16 cellular contexts compared by ENCODE assay signal in the genomic region with DNA sequence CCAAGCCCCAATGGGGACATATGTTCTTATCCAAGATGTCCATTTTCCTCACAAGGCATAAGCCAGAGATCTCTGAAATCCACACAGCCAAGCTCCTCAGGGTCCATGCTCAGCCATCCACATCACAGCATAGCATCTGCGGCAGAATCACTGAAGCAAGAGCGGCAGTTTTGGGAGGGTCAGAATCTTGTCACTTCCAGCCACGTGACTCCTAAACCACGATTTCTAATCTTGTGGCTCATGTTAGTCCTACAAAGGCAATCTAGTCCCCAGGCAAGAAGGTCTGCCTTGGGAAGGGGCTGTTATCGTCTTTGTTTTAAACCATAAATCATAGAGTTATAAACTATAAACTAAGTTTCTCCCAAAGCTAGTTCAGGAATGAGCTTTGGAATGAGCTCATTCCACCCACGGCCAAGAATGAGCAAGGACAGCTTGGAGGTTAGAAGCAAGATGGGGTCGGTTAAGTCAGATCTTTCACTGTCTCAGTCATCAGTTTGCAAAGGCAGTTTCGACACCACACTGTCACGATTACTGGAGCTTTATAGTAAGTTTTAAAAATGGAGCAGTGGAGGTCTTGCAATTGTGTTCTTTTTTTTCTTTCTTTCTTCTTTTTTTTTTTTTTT. TPM values are rescaled to one million over a fixed set of nuclear protein-coding genes. Genes with fewer than 3 reads are reported as not detected.
DNase-seq lines count a peak whose midpoint lies in the region; ATAC-seq, FAIRE-seq and TF ChIP-seq lines count a peak whose summit lies in the region.
"Had no signal": no experiment of that assay in that cellular context is flagged by ENCODE, and none has a peak within 500 bp of the region (broad histone marks: within the 10 kb centered on the region; RNA-seq: fewer than 3 reads in every experiment).

No MANE protein-coding gene starts in this region.

- no peak for ATAC-seq in GM23338

- no peaks in the 10 kb centered on the region for H3K9me3 ChIP-seq in CD8-positive, alpha-beta memory T cell (ENCODE audit: low read length)
- H3K9me3 ChIP-seq in ascending aorta, result no peaks in the 10 kb centered on the region
- H3K9me3 ChIP-seq: suprapubic skin had no signal

- H3K27ac Mint-ChIP-seq in CD14-positive monocyte, result peak overlapping the region in 6 of 7 donors; percentile 62 to 88 (median 83)
- no peak overlapping the region for H3K27ac Mint-ChIP-seq in CD8-positive, alpha-beta memory T cell
- H3K27ac Mint-ChIP-seq in GM23338, result no peak overlapping the region

- H3K4me1 Mint-ChIP-seq in CD14-positive monocyte (peaks cover 44% of the 10 kb centered on the region), GM23338 (peaks cover 21% of the 10 kb centered on the region)
- no peaks in the 10 kb centered on the region for H3K4me1 Mint-ChIP-seq in CD8-positive, alpha-beta memory T cell

- no peaks in the 10 kb centered on the region for H3K9me2 ChIP-seq in GM23338 (ENCODE audit: insufficient read depth)

- no peaks in the 10 kb centered on the region for H3K27me3 ChIP-seq in CD8-positive, alpha-beta memory T cell (ENCODE audit: insufficient read depth, low read length, poor library complexity, severe bottlenecking)
- H3K27me3 ChIP-seq in GM23338 (ENCODE audit: insufficient read depth) (no peaks in the 10 kb centered on the region), ascending aorta (no peaks in the 10 kb centered on the region)
- H3K27me3 ChIP-seq: suprapubic skin had no signal

- no peaks in the 10 kb centered on the region for H3K79me2 ChIP-seq in GM23338 (replicated peaks; ENCODE audit: insufficient read depth)

- H3K4me3 ChIP-seq in cardiac fibroblast (replicated peaks in 1 of 2; ENCODE audit: low read depth in 2 of 2, low read length in 2 of 2) (no peak overlapping the region), GM23338 (no peak overlapping the region), ascending aorta (no peak overlapping the region)
- H3K4me3 ChIP-seq in CD8-positive, alpha-beta memory T cell (ENCODE audit: low read length), result no peak overlapping the region
- H3K4me3 ChIP-seq: suprapubic skin had no signal

- FAIRE-seq in GM19239 (lab: Jason Lieb, UNC), result no peak
- FAIRE-seq: endometrium had no signal

- H3K4me3 Mint-ChIP-seq in CD14-positive monocyte (peak overlapping the region; percentile 34 to 74), GM23338 (no peak overlapping the region)
- H3K4me3 Mint-ChIP-seq in CD8-positive, alpha-beta memory T cell, result no peak overlapping the region

- CTCF ChIA-PET in CD8-positive, alpha-beta memory T cell (lab: Charles Lee), result no interaction called here

- H2AFZ ChIP-seq in GM23338, result no peak overlapping the region

- H3K27me3 Mint-ChIP-seq in CD14-positive monocyte (ENCODE audit: low read depth in 3 of 3), result peaks cover 0 to 6% (median 5%) of the 10 kb centered on the region in 3 donors
- H3K27me3 Mint-ChIP-seq in CD8-positive, alpha-beta memory T cell, result peaks cover 10 to 57% of the 10 kb centered on the region in 2 donors
- peaks cover 3% of the 10 kb centered on the region for H3K27me3 Mint-ChIP-seq in GM23338 (ENCODE audit: insufficient read depth, low read depth, poor library complexity)

- POLR2A ChIA-PET in CD8-positive, alpha-beta memory T cell (lab: Charles Lee), result no interaction called here

- H3K36me3 ChIP-seq in CD8-positive, alpha-beta memory T cell (ENCODE audit: insufficient read depth, low read length), result no peaks in the 10 kb centered on the region
- H3K36me3 ChIP-seq in GM23338 (ENCODE audit: insufficient read depth) (no peaks in the 10 kb centered on the region), ascending aorta (no peaks in the 10 kb centered on the region)
- H3K36me3 ChIP-seq: suprapubic skin, WERI-Rb-1 had no signal

- H4K20me1 ChIP-seq in GM23338 (replicated peaks; ENCODE audit: insufficient read depth), result no peaks in the 10 kb centered on the region

- H3K9me3 Mint-ChIP-seq in CD14-positive monocyte (peaks cover 0 to 3% (median 0%) of the 10 kb centered on the region in 7 donors), GM23338 (no peaks in the 10 kb centered on the region)
- H3K9me3 Mint-ChIP-seq in CD8-positive, alpha-beta memory T cell, result no peaks in the 10 kb centered on the region

- intact Hi-C loops in CD14-positive monocyte (cut with micrococcal nuclease), result loop anchor here in 1 of 2 donors (10.0 kb wide), 1 partner anchor 67 kb away; no protein-coding TSS in a partner anchor
- intact Hi-C loops in ascending aorta (cut with DNase I), result no loop called here

- H3K4me1 ChIP-seq in CD8-positive, alpha-beta memory T cell (ENCODE audit: insufficient read depth, low read length), result no peaks in the 10 kb centered on the region
- H3K4me1 ChIP-seq in GM23338 (ENCODE audit: insufficient read depth) (peaks cover 12% of the 10 kb centered on the region), ascending aorta (peaks cover 0 to 3% of the 10 kb centered on the region in 2 donors)

- TF ChIP-seq CTCF in CD14-positive monocyte (IDR thresholded peaks at IDR 0.05), result no peak
- TF ChIP-seq CTCF in cardiac fibroblast (IDR thresholded peaks at IDR 0.05; ENCODE audit: low read depth, low read length), result no peak
- TF ChIP-seq CTCF in GM23338 (conservative IDR thresholded peaks at IDR 0.05; ENCODE audit: low read depth in 2 of 2), result no peak
- no peak for TF ChIP-seq CTCF in ascending aorta (IDR thresholded peaks at IDR 0.05)

- H3K27ac ChIP-seq in CD8-positive, alpha-beta memory T cell (ENCODE audit: low read depth, low read length), result no peak overlapping the region
- H3K27ac ChIP-seq in GM23338 (ENCODE audit: low read depth), result no peak overlapping the region
- H3K27ac ChIP-seq in ascending aorta, result no peak overlapping the region
- H3K27ac ChIP-seq: suprapubic skin, WERI-Rb-1 had no signal

- H3F3A ChIP-seq in GM23338 (replicated peaks; ENCODE audit: low read depth), result no peaks in the 10 kb centered on the region

- no peak overlapping the region for H3K4me2 ChIP-seq in GM23338

- no peak for DNase-seq in CD14-positive monocyte (ENCODE audit: low spot score)
- DNase-seq in LHCN-M2 (ENCODE audit: low read depth), result peak; percentile 25
- peak; percentile 27 to 42 for DNase-seq in cardiac fibroblast (ENCODE audit: low read depth in 2 of 2)
- DNase-seq in non-pigmented ciliary epithelial cell (ENCODE audit: low read depth), result peak; percentile 32
- DNase-seq in CD8-positive, alpha-beta memory T cell, result no peak
- no peak for DNase-seq in GM23338 (ENCODE audit: low spot score)
- no peak for DNase-seq in GM19239 (ENCODE audit: insufficient read length, low spot score)
- no peak for DNase-seq in ascending aorta (ENCODE audit: low spot score in 2 of 2)
- DNase-seq: activated CD8-positive, alpha-beta memory T cell treated with anti-CD3 and anti-CD28 coated beads, Interleukin-2, amount 50 U/mL, for 48 hours; NCI-H1092 treated with DMSO at 0.1 percent for 48 hours; NCI-H446; retina; WERI-Rb-1 had no signal

- H3K36me3 Mint-ChIP-seq in CD14-positive monocyte (peaks cover 0 to 7% of the 10 kb centered on the region in 2 donors), GM23338 (ENCODE audit: low read depth) (no peaks in the 10 kb centered on the region)
- H3K36me3 Mint-ChIP-seq in CD8-positive, alpha-beta memory T cell, result no peaks in the 10 kb centered on the region

TF ChIP-seq in GM23338, 12 proteins besides CTCF, POLR2A, EP300 and RAD21 (continues in another document):
- TF ChIP-seq ZNF114 (CRISPR knock-in tag; IDR thresholded peaks at IDR 0.05) (no peak), CREB1 (CRISPR knock-in tag; IDR thresholded peaks at IDR 0.05; ENCODE audit: low read depth) (no peak), POLR2AphosphoS5 (IDR thresholded peaks at IDR 0.05; ENCODE audit: low read depth) (no peak), NANOG (IDR thresholded peaks at IDR 0.05; ENCODE audit: borderline replicate concordance) (no peak), EZH2phosphoT487 (IDR thresholded peaks at IDR 0.05; ENCODE audit: unreplicated experiment) (no peak), ZNF331 (CRISPR knock-in tag; IDR thresholded peaks at IDR 0.05; ENCODE audit: low read depth) (no peak), EZH2 (IDR thresholded peaks at IDR 0.05; ENCODE audit: low read depth, unreplicated experiment) (no peak), JUNB (IDR thresholded peaks at IDR 0.05; ENCODE audit: unreplicated experiment) (no peak)
- TF ChIP-seq, protein P1, sequence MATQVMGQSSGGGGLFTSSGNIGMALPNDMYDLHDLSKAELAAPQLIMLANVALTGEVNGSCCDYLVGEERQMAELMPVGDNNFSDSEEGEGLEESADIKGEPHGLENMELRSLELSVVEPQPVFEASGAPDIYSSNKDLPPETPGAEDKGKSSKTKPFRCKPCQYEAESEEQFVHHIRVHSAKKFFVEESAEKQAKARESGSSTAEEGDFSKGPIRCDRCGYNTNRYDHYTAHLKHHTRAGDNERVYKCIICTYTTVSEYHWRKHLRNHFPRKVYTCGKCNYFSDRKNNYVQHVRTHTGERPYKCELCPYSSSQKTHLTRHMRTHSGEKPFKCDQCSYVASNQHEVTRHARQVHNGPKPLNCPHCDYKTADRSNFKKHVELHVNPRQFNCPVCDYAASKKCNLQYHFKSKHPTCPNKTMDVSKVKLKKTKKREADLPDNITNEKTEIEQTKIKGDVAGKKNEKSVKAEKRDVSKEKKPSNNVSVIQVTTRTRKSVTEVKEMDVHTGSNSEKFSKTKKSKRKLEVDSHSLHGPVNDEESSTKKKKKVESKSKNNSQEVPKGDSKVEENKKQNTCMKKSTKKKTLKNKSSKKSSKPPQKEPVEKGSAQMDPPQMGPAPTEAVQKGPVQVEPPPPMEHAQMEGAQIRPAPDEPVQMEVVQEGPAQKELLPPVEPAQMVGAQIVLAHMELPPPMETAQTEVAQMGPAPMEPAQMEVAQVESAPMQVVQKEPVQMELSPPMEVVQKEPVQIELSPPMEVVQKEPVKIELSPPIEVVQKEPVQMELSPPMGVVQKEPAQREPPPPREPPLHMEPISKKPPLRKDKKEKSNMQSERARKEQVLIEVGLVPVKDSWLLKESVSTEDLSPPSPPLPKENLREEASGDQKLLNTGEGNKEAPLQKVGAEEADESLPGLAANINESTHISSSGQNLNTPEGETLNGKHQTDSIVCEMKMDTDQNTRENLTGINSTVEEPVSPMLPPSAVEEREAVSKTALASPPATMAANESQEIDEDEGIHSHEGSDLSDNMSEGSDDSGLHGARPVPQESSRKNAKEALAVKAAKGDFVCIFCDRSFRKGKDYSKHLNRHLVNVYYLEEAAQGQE (IDR thresholded peaks at IDR 0.05; ENCODE audit: unreplicated experiment), result no peak

RNA-seq across cellular contexts. Expression of a gene that starts 20.8 kb away (rescaled TPM):
- polyA plus RNA-seq in CD14-positive monocyte (under 1 TPM; 0.11 to 0.51 TPM), GM23338 (2016; fragmentation: Nextera tagmentation; extraction: Ambion mirVana) (2.0 and 2.2 TPM in 2 replicates)
- total RNA-seq in LHCN-M2 (2014; rRNA removed) (not detected in 2 replicates), ascending aorta (not detected)
- 0.28 TPM for polyA plus RNA-seq in LHCN-M2 (2012)
- under 1 TPM in 1 of 2 experiments, not detected in 1; 0.20 TPM for total RNA-seq in CD8-positive, alpha-beta memory T cell
- not detected for polyA plus RNA-seq in CD8-positive, alpha-beta memory T cell
- total RNA-seq in GM23338 (2014; rRNA removed; shearing (Covaris generic)), result 0.59 and 1.5 TPM in 2 replicates
- total RNA-seq: mucosa of gallbladder had no signal

Comparison
In these comparisons a context has a peak if more than half of its experiments do, and no peak if none do; other contexts are left out.
1. DNase-seq: peak in LHCN-M2 (single experiment), cardiac fibroblast (2 of 2) and non-pigmented ciliary epithelial cell (single experiment); none in CD14-positive monocyte (single experiment), CD8-positive, alpha-beta memory T cell (0 of 5), GM23338 (single experiment), GM19239 (single experiment) and ascending aorta (0 of 2).
2. H3K27ac Mint-ChIP-seq: peak in CD14-positive monocyte (6 of 7); none in CD8-positive, alpha-beta memory T cell (0 of 8) and GM23338 (single experiment).
3. H3K4me3 Mint-ChIP-seq: peak in CD14-positive monocyte (2 of 2); none in CD8-positive, alpha-beta memory T cell (0 of 7) and GM23338 (single experiment).